In the genomic region with DNA sequence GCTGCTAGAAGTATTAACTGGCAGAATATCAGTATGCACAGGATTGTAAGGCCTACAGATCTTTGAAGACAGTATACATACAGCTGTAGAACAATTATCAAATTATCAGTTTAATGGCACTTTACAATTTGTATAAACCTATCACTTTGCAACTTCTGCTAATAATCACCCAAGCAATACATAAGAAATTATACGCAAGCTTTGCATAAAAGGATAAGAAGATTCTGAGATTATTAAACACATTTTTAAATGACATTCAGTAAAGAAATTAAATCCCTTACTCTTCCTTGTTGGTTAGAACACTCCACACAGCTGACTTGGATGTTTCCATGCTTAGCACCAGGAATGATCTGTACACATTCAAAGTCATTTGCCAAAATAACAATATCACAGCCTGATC, we compare ENCODE assay signal across 27 cellular contexts.
"Had no signal": no experiment of that assay in that cellular context is flagged by ENCODE, and none has a peak within 500 bp of the region (broad histone marks: within the 10 kb centered on the region; RNA-seq: fewer than 3 reads in every experiment).

No MANE protein-coding gene starts in this region.

- H3K4me1 ChIP-seq: SJCRH30 had no signal

- H3K27me3 ChIP-seq: MG63, SJCRH30 had no signal

- H3K9me3 Mint-ChIP-seq: activated T-cell treated with anti-CD3 and anti-CD28 coated beads, Interleukin-2, amount 50 U/mL, for 4 hours; activated T-helper 1 cell treated with anti-CD3 and anti-CD28 coated beads, Interleukin-12 subunit alpha, Interleukin-12 subunit beta, Interleukin-2, Interleukin-4 antibody, amounts not matched to agents 30 ng/mL and 10 ng/mL and 1 ng/mL, durations not matched to agents 14 hours and 24 hours and 36 hours had no signal

- H3K4me3 ChIP-seq: MG63, SJCRH30, SK-N-MC had no signal

- H3K9me3 ChIP-seq: MG63, SJCRH30 had no signal

- H3K4me1 Mint-ChIP-seq: activated CD4-positive, alpha-beta T cell treated with anti-CD3 and anti-CD28 coated beads for 36 hours; activated CD4-positive, alpha-beta T cell treated with anti-CD3 and anti-CD28 coated beads, Interleukin-2, amount 10 ng/mL, durations not matched to agents 7 days and 5 days; activated naive CD4-positive, alpha-beta T cell treated with anti-CD3 and anti-CD28 coated beads, Interleukin-2, amount 10 ng/mL, durations not matched to agents 7 days and 5 days; activated naive CD8-positive, alpha-beta T cell treated with anti-CD3 and anti-CD28 coated beads, Interleukin-2, amount 50 U/mL, for 24 hours had no signal

- DNase-seq: activated CD4-positive, alpha-beta T cell treated with anti-CD3 and anti-CD28 coated beads for 36 hours; activated CD4-positive, alpha-beta T cell treated with anti-CD3 and anti-CD28 coated beads, Interleukin-2, amount 10 ng/mL, durations not matched to agents 7 days and 5 days; activated CD4-positive, alpha-beta T cell treated with anti-CD3 and anti-CD28 coated beads, Interleukin-2, amount 50 U/mL, for 48 hours; activated CD8-positive, alpha-beta T cell treated with anti-CD3 and anti-CD28 coated beads, Interleukin-2, amount 10 ng/mL, durations not matched to agents 7 days and 5 days; activated naive CD4-positive, alpha-beta T cell treated with anti-CD3 and anti-CD28 coated beads, Interleukin-2, amount 10 ng/mL, durations not matched to agents 7 days and 5 days; activated naive CD8-positive, alpha-beta T cell treated with anti-CD3 and anti-CD28 coated beads, Interleukin-2, amount 50 U/mL, for 24 hours; activated T-cell treated with anti-CD3 and anti-CD28 coated beads, Interleukin-2, amount 50 U/mL, for 4 hours; anterior cingulate cortex; caudate nucleus; cerebellar nuclear complex; Karpas-422; MG63; NCI-H1092 treated with DMSO at 0.1 percent for 48 hours; NCI-H1417; NCI-H146; NCI-H187; NCI-H2081 treated with DMSO at 0.1 percent for 48 hours; NCI-H226; NCI-H446 treated with DMSO at 0.1 percent for 48 hours; NCI-H524 treated with DMSO at 0.1 percent for 48 hours; SHP77; SJCRH30; T1000 had no signal

- H3K27me3 Mint-ChIP-seq: activated CD4-positive, alpha-beta T cell treated with anti-CD3 and anti-CD28 coated beads for 36 hours; activated CD4-positive, alpha-beta T cell treated with anti-CD3 and anti-CD28 coated beads, Interleukin-2, amount 10 ng/mL, durations not matched to agents 7 days and 5 days; activated naive CD4-positive, alpha-beta T cell treated with anti-CD3 and anti-CD28 coated beads, Interleukin-2, amount 10 ng/mL, durations not matched to agents 7 days and 5 days; activated naive CD8-positive, alpha-beta T cell; activated naive CD8-positive, alpha-beta T cell treated with anti-CD3 and anti-CD28 coated beads, Interleukin-2, amount 50 U/mL, for 24 hours; brain had no signal

- H3K27ac ChIP-seq: SJCRH30, SK-N-MC had no signal

- H3K4me3 Mint-ChIP-seq: activated CD4-positive, alpha-beta T cell treated with anti-CD3 and anti-CD28 coated beads for 36 hours; activated CD4-positive, alpha-beta T cell treated with anti-CD3 and anti-CD28 coated beads, Interleukin-2, amount 10 ng/mL, durations not matched to agents 7 days and 5 days; activated CD8-positive, alpha-beta T cell treated with anti-CD3 and anti-CD28 coated beads, Interleukin-2, amount 10 ng/mL, durations not matched to agents 7 days and 5 days; activated naive CD4-positive, alpha-beta T cell treated with anti-CD3 and anti-CD28 coated beads, Interleukin-2, amount 10 ng/mL, durations not matched to agents 7 days and 5 days; activated naive CD8-positive, alpha-beta T cell; activated naive CD8-positive, alpha-beta T cell treated with anti-CD3 and anti-CD28 coated beads, Interleukin-2, amount 50 U/mL, for 24 hours; activated T-cell treated with anti-CD3 and anti-CD28 coated beads, Interleukin-2, amount 50 U/mL, for 4 hours; activated T-helper 1 cell treated with anti-CD3 and anti-CD28 coated beads, Interleukin-12 subunit alpha, Interleukin-12 subunit beta, Interleukin-2, Interleukin-4 antibody, amounts not matched to agents 30 ng/mL and 10 ng/mL and 1 ng/mL, durations not matched to agents 14 hours and 24 hours and 36 hours; brain had no signal

- H3K36me3 ChIP-seq: MG63, SJCRH30 had no signal

- H3K27ac Mint-ChIP-seq: activated CD4-positive, alpha-beta T cell treated with anti-CD3 and anti-CD28 coated beads for 36 hours; activated CD4-positive, alpha-beta T cell treated with anti-CD3 and anti-CD28 coated beads, Interleukin-2, amount 10 ng/mL, durations not matched to agents 7 days and 5 days; activated CD8-positive, alpha-beta T cell treated with anti-CD3 and anti-CD28 coated beads, Interleukin-2, amount 10 ng/mL, durations not matched to agents 7 days and 5 days; activated naive CD4-positive, alpha-beta T cell treated with anti-CD3 and anti-CD28 coated beads, Interleukin-2, amount 10 ng/mL, durations not matched to agents 7 days and 5 days; activated naive CD8-positive, alpha-beta T cell; activated naive CD8-positive, alpha-beta T cell treated with anti-CD3 and anti-CD28 coated beads, Interleukin-2, amount 50 U/mL, for 24 hours; activated T-helper 1 cell treated with anti-CD3 and anti-CD28 coated beads, Interleukin-12 subunit alpha, Interleukin-12 subunit beta, Interleukin-2, Interleukin-4 antibody, amounts not matched to agents 30 ng/mL and 10 ng/mL and 1 ng/mL, durations not matched to agents 14 hours and 24 hours and 36 hours; brain had no signal
